ENCODE assay signal across 1 cellular context in the genomic region with DNA sequence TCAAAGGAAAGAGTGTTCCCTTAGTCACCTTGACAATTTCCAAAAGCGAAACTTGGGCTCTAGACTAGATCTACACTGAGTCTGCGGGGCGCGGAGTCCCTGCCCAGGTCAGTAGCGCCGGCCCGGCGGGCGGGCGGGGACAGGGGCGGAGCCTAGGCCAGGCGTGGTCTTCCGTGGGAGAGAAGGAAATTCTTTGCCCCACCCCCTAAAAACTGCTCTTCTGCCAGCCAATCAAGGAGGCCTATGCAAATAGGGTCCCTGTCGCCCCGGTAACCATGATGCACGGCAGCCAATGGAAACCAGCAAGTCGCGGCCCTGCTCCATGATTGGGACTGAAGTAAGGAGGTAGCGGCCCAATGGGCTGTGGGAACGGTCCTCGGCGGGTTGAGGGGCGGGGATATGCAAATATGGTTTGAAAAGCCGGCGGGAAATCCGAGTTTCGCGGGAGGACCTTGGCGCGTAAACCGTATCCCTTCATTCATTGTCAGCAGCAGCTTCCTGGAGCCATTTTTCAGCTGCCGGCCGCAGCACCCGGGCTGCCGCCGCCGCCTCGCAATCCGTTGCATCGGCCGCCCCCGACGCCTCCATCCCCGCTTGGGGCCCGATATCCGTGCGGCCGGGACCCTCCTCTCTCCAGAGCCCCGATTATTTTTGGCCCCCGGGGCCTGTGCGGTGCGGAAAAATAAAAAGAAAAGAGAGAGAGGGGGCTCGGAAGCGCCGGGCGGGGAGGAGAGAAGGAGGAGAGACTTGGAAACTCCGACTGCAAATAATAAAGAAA.
TF ChIP-seq lines count a peak whose summit lies in the region.

A gene (plus strand): TSS at position 477 of the 778 bp plus-strand sequence. CDS start 354 bp downstream, outside the sequence.

TF ChIP-seq in HepG2, 621 proteins besides CTCF, POLR2A, EP300 and RAD21 (continued from another document and continues in another):
- TF ChIP-seq, protein P1, sequence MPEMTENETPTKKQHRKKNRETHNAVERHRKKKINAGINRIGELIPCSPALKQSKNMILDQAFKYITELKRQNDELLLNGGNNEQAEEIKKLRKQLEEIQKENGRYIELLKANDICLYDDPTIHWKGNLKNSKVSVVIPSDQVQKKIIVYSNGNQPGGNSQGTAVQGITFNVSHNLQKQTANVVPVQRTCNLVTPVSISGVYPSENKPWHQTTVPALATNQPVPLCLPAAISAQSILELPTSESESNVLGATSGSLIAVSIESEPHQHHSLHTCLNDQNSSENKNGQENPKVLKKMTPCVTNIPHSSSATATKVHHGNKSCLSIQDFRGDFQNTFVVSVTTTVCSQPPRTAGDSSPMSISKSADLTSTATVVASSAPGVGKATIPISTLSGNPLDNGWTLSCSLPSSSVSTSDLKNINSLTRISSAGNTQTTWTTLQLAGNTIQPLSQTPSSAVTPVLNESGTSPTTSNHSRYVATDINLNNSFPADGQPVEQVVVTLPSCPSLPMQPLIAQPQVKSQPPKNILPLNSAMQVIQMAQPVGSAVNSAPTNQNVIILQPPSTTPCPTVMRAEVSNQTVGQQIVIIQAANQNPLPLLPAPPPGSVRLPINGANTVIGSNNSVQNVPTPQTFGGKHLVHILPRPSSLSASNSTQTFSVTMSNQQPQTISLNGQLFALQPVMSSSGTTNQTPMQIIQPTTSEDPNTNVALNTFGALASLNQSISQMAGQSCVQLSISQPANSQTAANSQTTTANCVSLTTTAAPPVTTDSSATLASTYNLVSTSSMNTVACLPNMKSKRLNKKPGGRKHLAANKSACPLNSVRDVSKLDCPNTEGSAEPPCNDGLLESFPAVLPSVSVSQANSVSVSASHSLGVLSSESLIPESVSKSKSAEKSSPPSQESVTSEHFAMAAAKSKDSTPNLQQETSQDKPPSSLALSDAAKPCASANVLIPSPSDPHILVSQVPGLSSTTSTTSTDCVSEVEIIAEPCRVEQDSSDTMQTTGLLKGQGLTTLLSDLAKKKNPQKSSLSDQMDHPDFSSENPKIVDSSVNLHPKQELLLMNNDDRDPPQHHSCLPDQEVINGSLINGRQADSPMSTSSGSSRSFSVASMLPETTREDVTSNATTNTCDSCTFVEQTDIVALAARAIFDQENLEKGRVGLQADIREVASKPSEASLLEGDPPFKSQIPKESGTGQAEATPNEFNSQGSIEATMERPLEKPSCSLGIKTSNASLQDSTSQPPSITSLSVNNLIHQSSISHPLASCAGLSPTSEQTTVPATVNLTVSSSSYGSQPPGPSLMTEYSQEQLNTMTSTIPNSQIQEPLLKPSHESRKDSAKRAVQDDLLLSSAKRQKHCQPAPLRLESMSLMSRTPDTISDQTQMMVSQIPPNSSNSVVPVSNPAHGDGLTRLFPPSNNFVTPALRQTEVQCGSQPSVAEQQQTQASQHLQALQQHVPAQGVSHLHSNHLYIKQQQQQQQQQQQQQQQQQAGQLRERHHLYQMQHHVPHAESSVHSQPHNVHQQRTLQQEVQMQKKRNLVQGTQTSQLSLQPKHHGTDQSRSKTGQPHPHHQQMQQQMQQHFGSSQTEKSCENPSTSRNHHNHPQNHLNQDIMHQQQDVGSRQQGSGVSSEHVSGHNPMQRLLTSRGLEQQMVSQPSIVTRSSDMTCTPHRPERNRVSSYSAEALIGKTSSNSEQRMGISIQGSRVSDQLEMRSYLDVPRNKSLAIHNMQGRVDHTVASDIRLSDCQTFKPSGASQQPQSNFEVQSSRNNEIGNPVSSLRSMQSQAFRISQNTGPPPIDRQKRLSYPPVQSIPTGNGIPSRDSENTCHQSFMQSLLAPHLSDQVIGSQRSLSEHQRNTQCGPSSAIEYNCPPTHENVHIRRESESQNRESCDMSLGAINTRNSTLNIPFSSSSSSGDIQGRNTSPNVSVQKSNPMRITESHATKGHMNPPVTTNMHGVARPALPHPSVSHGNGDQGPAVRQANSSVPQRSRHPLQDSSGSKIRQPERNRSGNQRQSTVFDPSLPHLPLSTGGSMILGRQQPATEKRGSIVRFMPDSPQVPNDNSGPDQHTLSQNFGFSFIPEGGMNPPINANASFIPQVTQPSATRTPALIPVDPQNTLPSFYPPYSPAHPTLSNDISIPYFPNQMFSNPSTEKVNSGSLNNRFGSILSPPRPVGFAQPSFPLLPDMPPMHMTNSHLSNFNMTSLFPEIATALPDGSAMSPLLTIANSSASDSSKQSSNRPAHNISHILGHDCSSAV (CRISPR knock-in tag; IDR thresholded peaks at IDR 0.05; ENCODE audit: borderline replicate concordance), result no peak
- TF ChIP-seq SYNCRIP (IDR thresholded peaks at IDR 0.05; ENCODE audit: insufficient read depth, low read depth, low read length), result no peak
- TF ChIP-seq STAT5B (CRISPR knock-in tag; IDR thresholded peaks at IDR 0.05), result peak; percentile 94
- TF ChIP-seq HNRNPLL (IDR thresholded peaks at IDR 0.05; ENCODE audit: low read depth, low read length, poor library complexity, severe bottlenecking), result peak; percentile 89
- peak; percentile 98 for TF ChIP-seq ZNF510 (CRISPR knock-in tag; IDR thresholded peaks at IDR 0.05; ENCODE audit: low read depth)
- no peak for TF ChIP-seq NFIB (CRISPR knock-in tag; IDR thresholded peaks at IDR 0.05; ENCODE audit: borderline replicate concordance)
- peak; percentile 76; the same call in 1 of the 2 replicates for TF ChIP-seq SRY (CRISPR knock-in tag; IDR thresholded peaks at IDR 0.05)
- no peak; the same call in 1 of the 2 replicates for TF ChIP-seq DNMT1 (CRISPR knock-in tag; IDR thresholded peaks at IDR 0.05)
- TF ChIP-seq MAZ (IDR thresholded peaks at IDR 0.05; ENCODE audit: borderline replicate concordance, low read depth, low read length), result no peak; the same call in 1 of the 2 replicates
- peak; percentile 71 for TF ChIP-seq MAZ (CRISPR knock-in tag; IDR thresholded peaks at IDR 0.05; ENCODE audit: low read depth)
- peak; percentile 84; the same call in 1 of the 2 replicates for TF ChIP-seq FOXJ3 (CRISPR knock-in tag; IDR thresholded peaks at IDR 0.05; ENCODE audit: borderline replicate concordance)
- no peak for TF ChIP-seq GATA4 (IDR thresholded peaks at IDR 0.05; ENCODE audit: borderline replicate concordance, low read depth)
- peak; percentile 40; the same call in 1 of the 2 replicates for TF ChIP-seq CHD2 (IDR thresholded peaks at IDR 0.05; ENCODE audit: low read depth, low read length)
- TF ChIP-seq, protein P2, sequence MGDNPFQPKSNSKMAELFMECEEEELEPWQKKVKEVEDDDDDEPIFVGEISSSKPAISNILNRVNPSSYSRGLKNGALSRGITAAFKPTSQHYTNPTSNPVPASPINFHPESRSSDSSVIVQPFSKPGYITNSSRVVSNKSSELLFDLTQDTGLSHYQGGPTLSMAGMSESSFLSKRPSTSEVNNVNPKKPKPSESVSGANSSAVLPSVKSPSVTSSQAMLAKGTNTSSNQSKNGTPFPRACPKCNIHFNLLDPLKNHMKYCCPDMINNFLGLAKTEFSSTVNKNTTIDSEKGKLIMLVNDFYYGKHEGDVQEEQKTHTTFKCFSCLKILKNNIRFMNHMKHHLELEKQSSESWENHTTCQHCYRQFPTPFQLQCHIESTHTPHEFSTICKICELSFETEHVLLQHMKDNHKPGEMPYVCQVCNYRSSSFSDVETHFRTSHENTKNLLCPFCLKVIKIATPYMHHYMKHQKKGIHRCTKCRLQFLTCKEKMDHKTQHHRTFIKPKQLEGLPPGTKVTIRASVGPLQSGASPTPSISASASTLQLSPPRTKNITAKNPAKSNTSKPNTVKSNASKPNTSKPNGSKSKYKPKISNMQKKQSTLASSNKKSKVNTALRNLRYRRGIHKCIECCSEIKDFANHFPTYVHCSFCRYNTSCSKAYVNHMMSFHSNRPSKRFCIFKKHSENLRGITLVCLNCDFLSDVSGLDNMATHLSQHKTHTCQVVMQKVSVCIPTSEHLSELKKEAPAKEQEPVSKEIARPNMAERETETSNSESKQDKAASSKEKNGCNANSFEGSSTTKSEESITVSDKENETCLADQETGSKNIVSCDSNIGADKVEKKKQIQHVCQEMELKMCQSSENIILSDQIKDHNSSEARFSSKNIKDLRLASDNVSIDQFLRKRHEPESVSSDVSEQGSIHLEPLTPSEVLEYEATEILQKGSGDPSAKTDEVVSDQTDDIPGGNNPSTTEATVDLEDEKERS (CRISPR knock-in tag; IDR thresholded peaks at IDR 0.05), result no peak; the same call in 1 of the 2 replicates
- TF ChIP-seq RARA (CRISPR knock-in tag; IDR thresholded peaks at IDR 0.05), result peak; percentile 13; the same call in 1 of the 2 replicates
- TF ChIP-seq ZNF10 (CRISPR knock-in tag; IDR thresholded peaks at IDR 0.05; ENCODE audit: borderline replicate concordance, low read depth), result no peak
- TF ChIP-seq ZNF143 (CRISPR knock-in tag; IDR thresholded peaks at IDR 0.05), result peak; percentile 60
- TF ChIP-seq POLR2AphosphoS2 (IDR thresholded peaks at IDR 0.05; ENCODE audit: low read depth, low read length), result no peak
- peak; percentile 25; the same call in 1 of the 2 replicates for TF ChIP-seq KMT2A (CRISPR knock-in tag; IDR thresholded peaks at IDR 0.05)
- no peak for TF ChIP-seq ZNF550 (CRISPR knock-in tag; IDR thresholded peaks at IDR 0.05; ENCODE audit: borderline replicate concordance)
- TF ChIP-seq, protein P3, sequence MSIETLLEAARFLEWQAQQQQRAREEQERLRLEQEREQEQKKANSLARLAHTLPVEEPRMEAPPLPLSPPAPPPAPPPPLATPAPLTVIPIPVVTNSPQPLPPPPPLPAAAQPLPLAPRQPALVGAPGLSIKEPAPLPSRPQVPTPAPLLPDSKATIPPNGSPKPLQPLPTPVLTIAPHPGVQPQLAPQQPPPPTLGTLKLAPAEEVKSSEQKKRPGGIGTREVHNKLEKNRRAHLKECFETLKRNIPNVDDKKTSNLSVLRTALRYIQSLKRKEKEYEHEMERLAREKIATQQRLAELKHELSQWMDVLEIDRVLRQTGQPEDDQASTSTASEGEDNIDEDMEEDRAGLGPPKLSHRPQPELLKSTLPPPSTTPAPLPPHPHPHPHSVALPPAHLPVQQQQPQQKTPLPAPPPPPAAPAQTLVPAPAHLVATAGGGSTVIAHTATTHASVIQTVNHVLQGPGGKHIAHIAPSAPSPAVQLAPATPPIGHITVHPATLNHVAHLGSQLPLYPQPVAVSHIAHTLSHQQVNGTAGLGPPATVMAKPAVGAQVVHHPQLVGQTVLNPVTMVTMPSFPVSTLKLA (IDR thresholded peaks at IDR 0.05), result peak; percentile 50
- peak; percentile 99 for TF ChIP-seq ZNF878 (CRISPR knock-in tag; IDR thresholded peaks at IDR 0.05)
- TF ChIP-seq SP140L (CRISPR knock-in tag; IDR thresholded peaks at IDR 0.05; ENCODE audit: borderline replicate concordance), result peak; percentile 25; the same call in 1 of the 2 replicates
- TF ChIP-seq ZNF615 (CRISPR knock-in tag; IDR thresholded peaks at IDR 0.05; ENCODE audit: borderline replicate concordance), result peak; percentile 62; the same call in 1 of the 2 replicates
- TF ChIP-seq IKZF4 (CRISPR knock-in tag; IDR thresholded peaks at IDR 0.05; ENCODE audit: borderline replicate concordance, low read depth, not compliant biosample characterization), result peak; percentile 35
- TF ChIP-seq, protein P4, sequence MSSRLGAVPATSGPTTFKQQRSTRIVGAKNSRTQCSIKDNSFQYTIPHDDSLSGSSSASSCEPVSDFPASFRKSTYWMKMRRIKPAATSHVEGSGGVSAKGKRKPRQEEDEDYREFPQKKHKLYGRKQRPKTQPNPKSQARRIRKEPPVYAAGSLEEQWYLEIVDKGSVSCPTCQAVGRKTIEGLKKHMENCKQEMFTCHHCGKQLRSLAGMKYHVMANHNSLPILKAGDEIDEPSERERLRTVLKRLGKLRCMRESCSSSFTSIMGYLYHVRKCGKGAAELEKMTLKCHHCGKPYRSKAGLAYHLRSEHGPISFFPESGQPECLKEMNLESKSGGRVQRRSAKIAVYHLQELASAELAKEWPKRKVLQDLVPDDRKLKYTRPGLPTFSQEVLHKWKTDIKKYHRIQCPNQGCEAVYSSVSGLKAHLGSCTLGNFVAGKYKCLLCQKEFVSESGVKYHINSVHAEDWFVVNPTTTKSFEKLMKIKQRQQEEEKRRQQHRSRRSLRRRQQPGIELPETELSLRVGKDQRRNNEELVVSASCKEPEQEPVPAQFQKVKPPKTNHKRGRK (CRISPR knock-in tag; IDR thresholded peaks at IDR 0.05), result no peak
- TF ChIP-seq TARDBP (CRISPR knock-in tag; IDR thresholded peaks at IDR 0.05), result peak; percentile 70; the same call in 1 of the 2 replicates
- peak; percentile 81 for TF ChIP-seq HOXA3 (CRISPR knock-in tag; IDR thresholded peaks at IDR 0.05)
- no peak; the same call in 1 of the 2 replicates for TF ChIP-seq NFKBIZ (CRISPR knock-in tag; IDR thresholded peaks at IDR 0.05)
- TF ChIP-seq TCF7L2 (IDR thresholded peaks at IDR 0.05; ENCODE audit: low read depth, low read length), result no peak
- TF ChIP-seq FOXC1 (CRISPR knock-in tag; IDR thresholded peaks at IDR 0.05; ENCODE audit: borderline replicate concordance), result no peak; the same call in 1 of the 2 replicates
- 0 out of 2 replicates have a peak, but pooled peaks have one; percentile 55 for TF ChIP-seq ZSCAN30 (CRISPR knock-in tag; IDR thresholded peaks at IDR 0.05)
- peak; percentile 48 for TF ChIP-seq ZFX (CRISPR knock-in tag; IDR thresholded peaks at IDR 0.05; ENCODE audit: low read depth)
- TF ChIP-seq ZNF781 (CRISPR knock-in tag; IDR thresholded peaks at IDR 0.05; ENCODE audit: borderline replicate concordance, not compliant biosample characterization), result peak; percentile 83
- peak; percentile 74 for TF ChIP-seq TSC22D2 (CRISPR knock-in tag; IDR thresholded peaks at IDR 0.05; ENCODE audit: borderline replicate concordance)
- TF ChIP-seq NFE2L1 (CRISPR knock-in tag; IDR thresholded peaks at IDR 0.05; ENCODE audit: borderline replicate concordance), result peak; percentile 56; the same call in 1 of the 2 replicates
- no peak; the same call in 1 of the 2 replicates for TF ChIP-seq ZC3H13 (CRISPR knock-in tag; IDR thresholded peaks at IDR 0.05)
- TF ChIP-seq, protein P5, sequence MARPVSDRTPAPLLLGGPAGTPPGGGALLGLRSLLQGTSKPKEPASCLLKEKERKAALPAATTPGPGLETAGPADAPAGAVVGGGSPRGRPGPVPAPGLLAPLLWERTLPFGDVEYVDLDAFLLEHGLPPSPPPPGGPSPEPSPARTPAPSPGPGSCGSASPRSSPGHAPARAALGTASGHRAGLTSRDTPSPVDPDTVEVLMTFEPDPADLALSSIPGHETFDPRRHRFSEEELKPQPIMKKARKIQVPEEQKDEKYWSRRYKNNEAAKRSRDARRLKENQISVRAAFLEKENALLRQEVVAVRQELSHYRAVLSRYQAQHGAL (CRISPR knock-in tag; IDR thresholded peaks at IDR 0.05; ENCODE audit: not compliant biosample characterization), result peak; percentile 92
- TF ChIP-seq, protein P6, sequence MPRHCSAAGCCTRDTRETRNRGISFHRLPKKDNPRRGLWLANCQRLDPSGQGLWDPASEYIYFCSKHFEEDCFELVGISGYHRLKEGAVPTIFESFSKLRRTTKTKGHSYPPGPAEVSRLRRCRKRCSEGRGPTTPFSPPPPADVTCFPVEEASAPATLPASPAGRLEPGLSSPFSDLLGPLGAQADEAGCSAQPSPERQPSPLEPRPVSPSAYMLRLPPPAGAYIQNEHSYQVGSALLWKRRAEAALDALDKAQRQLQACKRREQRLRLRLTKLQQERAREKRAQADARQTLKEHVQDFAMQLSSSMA (CRISPR knock-in tag; IDR thresholded peaks at IDR 0.05), result peak; percentile 86
- peak; percentile 95 for TF ChIP-seq TAF1 (CRISPR knock-in tag; IDR thresholded peaks at IDR 0.05)
- TF ChIP-seq ZNF549 (CRISPR knock-in tag; IDR thresholded peaks at IDR 0.05), result no peak
